20 cellular contexts compared by ENCODE assay signal in the genomic region with DNA sequence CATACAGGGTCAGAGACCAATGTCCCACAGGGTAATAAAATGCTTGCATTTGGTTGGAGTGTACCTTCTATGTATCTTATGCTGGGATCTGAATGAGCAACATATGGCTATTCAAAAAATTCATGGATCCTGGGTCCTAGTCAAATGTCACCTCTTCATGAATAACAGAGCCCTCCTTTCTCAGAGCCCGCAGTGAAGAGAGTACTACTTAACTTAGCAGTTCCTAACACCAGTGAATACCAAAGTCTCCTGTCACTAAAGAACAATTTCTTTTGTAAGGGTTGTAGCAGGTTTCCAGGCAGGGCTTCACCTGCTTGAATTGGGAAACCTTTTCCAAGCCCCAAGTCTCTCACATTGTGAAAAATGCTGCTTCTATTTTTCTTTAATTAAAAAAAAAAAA.
DNase-seq lines count a peak whose midpoint lies in the region; ATAC-seq, FAIRE-seq and TF ChIP-seq lines count a peak whose summit lies in the region.
"Had no signal": no experiment of that assay in that cellular context is flagged by ENCODE, and none has a peak within 500 bp of the region (broad histone marks: within the 10 kb centered on the region; RNA-seq: fewer than 3 reads in every experiment).

No MANE protein-coding gene starts in this region.

- H2AK5ac ChIP-seq in H1 (ENCODE audit: low read depth, low read length) (no peak overlapping the region), neuronal stem cell (ENCODE audit: low read depth, low read length) (no peak overlapping the region)

- H2AFZ ChIP-seq in GM23338 (no peak overlapping the region; the same call in 1 of the 2 replicates), H1 (ENCODE audit: low read length) (no peak overlapping the region), neuronal stem cell (ENCODE audit: low read length) (peak overlapping the region; percentile 27)

- DNase-seq in GM23338 (ENCODE audit: low spot score) (no peak), H1 (ENCODE audit: low read depth in 1 of 2, low spot score in 2 of 2) (no peak), neuronal stem cell (ENCODE audit: low spot score) (no peak), NCI-H82 treated with DMSO at 0.1 percent for 48 hours (lab: John Stamatoyannopoulos, UW; ENCODE audit: unreplicated experiment) (no peak)
- DNase-seq in stimulated activated CD4-positive, alpha-beta T cell treated with anti-CD3 and anti-CD28 coated beads, Interleukin-12 subunit alpha, Interleukin-12 subunit beta, amount 100 ng/mL, for 4 hours = no peak
- DNase-seq: Caco-2; CD4-positive, CD25-positive, alpha-beta regulatory T cell; CD8-positive, alpha-beta T cell; DMS153; DND-41; GOT3; H7 had no signal

- no peak overlapping the region for H4K91ac ChIP-seq in H1 (replicated peaks; ENCODE audit: insufficient read length, low read length)
- H4K91ac ChIP-seq in neuronal stem cell (ENCODE audit: low read depth, low read length, poor library complexity) = no peak overlapping the region

- H3K79me1 ChIP-seq in H1 (ENCODE audit: low read depth, low read length) = no peaks in the 10 kb centered on the region
- no peaks in the 10 kb centered on the region for H3K79me1 ChIP-seq in neuronal stem cell (ENCODE audit: low read depth, low read length)

- H3K4ac ChIP-seq in H1 (replicated peaks; ENCODE audit: insufficient read length, low read depth, low read length) = peak overlapping the region; percentile 74
- H3K4ac ChIP-seq in neuronal stem cell (ENCODE audit: low read length) = no peak overlapping the region

- ATAC-seq in GM23338 (no peak), HG02870 (IDR thresholded peaks at IDR 0.05; ENCODE audit: unreplicated experiment) (no peak)
- ATAC-seq: CD8-positive, alpha-beta T cell; HCT116 had no signal

- H3K14ac ChIP-seq in H1 (ENCODE audit: insufficient read length) (no peak overlapping the region), neuronal stem cell (ENCODE audit: low read length) (no peak overlapping the region)

- no peak for TF ChIP-seq EP300 in H1 (IDR thresholded peaks at IDR 0.05; ENCODE audit: borderline replicate concordance in 1 of 2, low read depth in 2 of 2, low read length in 2 of 2)

- no peak overlapping the region for H4K5ac ChIP-seq in H1 (ENCODE audit: insufficient read length, low read depth, low read length)

- H2BK5ac ChIP-seq in H1 (ENCODE audit: low read depth, low read length) (no peak overlapping the region), neuronal stem cell (ENCODE audit: low read length) (no peak overlapping the region)

- H3K36me3 ChIP-seq in GM23338 (ENCODE audit: insufficient read depth) (no peaks in the 10 kb centered on the region), H1 (ENCODE audit: control insufficient read depth in 2 of 4, insufficient read depth in 4 of 4, low read length in 3 of 4) (no peaks in the 10 kb centered on the region), neuronal stem cell (replicated peaks in 1 of 2; ENCODE audit: control insufficient read depth in 2 of 2, insufficient read depth in 2 of 2, low read length in 2 of 2) (no peaks in the 10 kb centered on the region)
- H3K36me3 ChIP-seq: BLaER1 had no signal

- POLR2A ChIA-PET in H1 (lab: Charles Lee; ENCODE audit: partially characterized antibody) = interaction anchor here (1.0 kb wide), 1 partner anchor 484 kb away, joined by 3 read pairs; no protein-coding TSS in a partner anchor

- no peaks in the 10 kb centered on the region for H3F3A ChIP-seq in GM23338 (replicated peaks; ENCODE audit: low read depth)

- H3K4me1 Mint-ChIP-seq in GM23338 = peaks cover 43% of the 10 kb centered on the region
- H3K4me1 Mint-ChIP-seq: B cell; CD4-positive, CD25-positive, alpha-beta regulatory T cell had no signal

- H2BK120ac ChIP-seq in H1 (replicated peaks; ENCODE audit: low read depth, low read length) = no peak overlapping the region
- H2BK120ac ChIP-seq in neuronal stem cell (ENCODE audit: low read depth, low read length) = no peak overlapping the region

- TF ChIP-seq POLR2A in H1 (IDR thresholded peaks at IDR 0.05; ENCODE audit: control extremely low read depth in 1 of 2, low read depth in 2 of 2, low read length in 2 of 2) = no peak

- H4K8ac ChIP-seq in H1 (ENCODE audit: extremely low read depth, insufficient read depth, low read length) (no peak overlapping the region), neuronal stem cell (ENCODE audit: low read depth, low read length) (no peak overlapping the region)

- H3K4me3 Mint-ChIP-seq in GM23338 = no peak overlapping the region
- H3K4me3 Mint-ChIP-seq: B cell; CD4-positive, CD25-positive, alpha-beta regulatory T cell; CD8-positive, alpha-beta T cell had no signal

- H4K20me1 ChIP-seq in GM23338 (replicated peaks; ENCODE audit: insufficient read depth) = no peaks in the 10 kb centered on the region
- H4K20me1 ChIP-seq in H1 (replicated peaks in 1 of 2; ENCODE audit: control insufficient read depth in 1 of 2, insufficient read depth in 2 of 2, low read length in 2 of 2) = no peaks in the 10 kb centered on the region
- H4K20me1 ChIP-seq: BLaER1 had no signal

- H2BK20ac ChIP-seq in H1 (ENCODE audit: low read length) = no peak overlapping the region

- H3K27ac ChIP-seq in GM23338 (ENCODE audit: low read depth) = no peak overlapping the region
- H3K27ac ChIP-seq in H1 (ENCODE audit: low read depth, low read length) = no peak overlapping the region
- no peak overlapping the region for H3K27ac ChIP-seq in neuronal stem cell (replicated peaks; ENCODE audit: low read length)
- H3K27ac ChIP-seq: 22Rv1, BLaER1, C4-2B had no signal

- H3K27me3 Mint-ChIP-seq in GM23338 (ENCODE audit: insufficient read depth, low read depth, poor library complexity) = no peaks in the 10 kb centered on the region
- H3K27me3 Mint-ChIP-seq: B cell; CD4-positive, CD25-positive, alpha-beta regulatory T cell had no signal

- TF ChIP-seq CTCF in GM23338 (conservative IDR thresholded peaks at IDR 0.05; ENCODE audit: low read depth in 2 of 2) = no peak
- TF ChIP-seq CTCF in H1 (IDR thresholded peaks at IDR 0.05; ENCODE audit: control extremely low read depth in 1 of 3, insufficient read depth in 1 of 3, low read depth in 1 of 3, low read length in 3 of 3) = no peak

- H3K9me3 ChIP-seq in H1 (ENCODE audit: insufficient read depth in 2 of 2, low read depth in 1 of 2, low read length in 1 of 2) = no peaks in the 10 kb centered on the region
- H3K9me3 ChIP-seq in neuronal stem cell (replicated peaks in 1 of 2; ENCODE audit: control insufficient read depth in 2 of 2, insufficient read depth in 1 of 2, low read depth in 1 of 2, low read length in 2 of 2) = no peaks in the 10 kb centered on the region
- H3K9me3 ChIP-seq: BLaER1, Caco-2 had no signal

- no peaks in the 10 kb centered on the region; the same call in 1 of the 2 replicates for H3K9me2 ChIP-seq in GM23338 (ENCODE audit: insufficient read depth)

- H3K9me3 Mint-ChIP-seq in GM23338 = 0 out of 3 replicates have a peak, but pooled peaks cover 4% of the 10 kb centered on the region

- H2BK15ac ChIP-seq in H1 (ENCODE audit: low read length) (no peak overlapping the region), neuronal stem cell (ENCODE audit: low read length) (no peak overlapping the region)

- TF ChIP-seq RAD21 in H1 (IDR thresholded peaks at IDR 0.05 in 1 of 2, conservative IDR thresholded peaks at IDR 0.05 in 1 of 2; ENCODE audit: low read depth in 2 of 2, low read length in 2 of 2) = no peak

- H3K79me2 ChIP-seq in GM23338 (replicated peaks; ENCODE audit: insufficient read depth) (no peaks in the 10 kb centered on the region), H1 (ENCODE audit: control insufficient read depth in 1 of 2, insufficient read depth in 2 of 2, low read length in 2 of 2) (no peaks in the 10 kb centered on the region)

- H3K23me2 ChIP-seq in H1 (ENCODE audit: low read depth, low read length) = no peaks in the 10 kb centered on the region

- H3K9ac ChIP-seq in H1 (replicated peaks in 1 of 4; ENCODE audit: extremely low read depth in 1 of 4, low read depth in 3 of 4, low read length in 3 of 4) = no peak overlapping the region
- no peak overlapping the region for H3K9ac ChIP-seq in neuronal stem cell (ENCODE audit: low read depth, low read length, poor library complexity)
- H3K9ac ChIP-seq: BLaER1 had no signal

- H3K4me1 ChIP-seq in GM23338 (ENCODE audit: insufficient read depth) = peaks cover 19% of the 10 kb centered on the region
- peaks cover 2 to 17% (median 11%) of the 10 kb centered on the region in 4 experiments for H3K4me1 ChIP-seq in H1 (replicated peaks in 1 of 4; ENCODE audit: control insufficient read depth in 3 of 4, insufficient read depth in 4 of 4, low read length in 3 of 4)
- H3K4me1 ChIP-seq in neuronal stem cell (ENCODE audit: control insufficient read depth in 2 of 2, insufficient read depth in 1 of 2, low read depth in 1 of 2, low read length in 2 of 2) = peaks cover 2 to 22% of the 10 kb centered on the region in 2 donors
- H3K4me1 ChIP-seq: BLaER1, Caco-2 had no signal

- peak overlapping the region; percentile 80 for H3K27ac Mint-ChIP-seq in GM23338
- H3K27ac Mint-ChIP-seq: B cell; CD4-positive, CD25-positive, alpha-beta regulatory T cell; CD8-positive, alpha-beta T cell had no signal

- H3K18ac ChIP-seq in H1 (ENCODE audit: extremely low read depth, low read length) (no peak overlapping the region), neuronal stem cell (ENCODE audit: low read length) (no peak overlapping the region)

- H3K4me2 ChIP-seq in GM23338 (no peak overlapping the region), H1 (ENCODE audit: insufficient read depth in 1 of 2, low read depth in 2 of 2, low read length in 2 of 2) (no peak overlapping the region), neuronal stem cell (ENCODE audit: insufficient read depth, low read length, poor library complexity, severe bottlenecking) (no peak overlapping the region)
- H3K4me2 ChIP-seq: BLaER1 had no signal

- H3K23ac ChIP-seq in H1 (ENCODE audit: insufficient read length) = no peak overlapping the region
- no peak overlapping the region for H3K23ac ChIP-seq in neuronal stem cell (ENCODE audit: low read depth, low read length, poor library complexity)

- H3K36me3 Mint-ChIP-seq in GM23338 (ENCODE audit: low read depth) = peaks cover 4% of the 10 kb centered on the region; the same call in 1 of the 3 replicates
- H3K36me3 Mint-ChIP-seq: CD4-positive, CD25-positive, alpha-beta regulatory T cell; CD8-positive, alpha-beta T cell had no signal

- H2BK12ac ChIP-seq in H1 (ENCODE audit: low read depth, low read length) = no peak overlapping the region; the same call in 1 of the 2 replicates
- no peak overlapping the region for H2BK12ac ChIP-seq in neuronal stem cell (ENCODE audit: low read length)

- CTCF ChIA-PET in H1 (lab: Charles Lee; ENCODE audit: partially characterized antibody) = no interaction called here

- no peak overlapping the region for H3K4me3 ChIP-seq in GM23338
- no peak overlapping the region for H3K4me3 ChIP-seq in H1 (ENCODE audit: extremely low read depth in 1 of 4, insufficient read depth in 2 of 4, low read depth in 3 of 4, low read length in 4 of 4)
- no peak overlapping the region for H3K4me3 ChIP-seq in neuronal stem cell (ENCODE audit: low read length in 2 of 2)
- H3K4me3 ChIP-seq: BLaER1 had no signal

- H3K56ac ChIP-seq in H1 (replicated peaks; ENCODE audit: insufficient read length, low read depth, low read length) = no peak overlapping the region

- no peak for FAIRE-seq in H1 (lab: Jason Lieb, UNC)
- FAIRE-seq: A204.1, G401.6 had no signal

- H3K27me3 ChIP-seq in GM23338 (ENCODE audit: insufficient read depth) (no peaks in the 10 kb centered on the region), H1 (replicated peaks in 1 of 4; ENCODE audit: control insufficient read depth in 3 of 4, extremely low read depth in 1 of 4, insufficient read depth in 3 of 4, low read length in 3 of 4) (no peaks in the 10 kb centered on the region), neuronal stem cell (ENCODE audit: control insufficient read depth in 3 of 3, insufficient read depth in 3 of 3, low read depth in 1 of 3, low read length in 3 of 3) (no peaks in the 10 kb centered on the region)
- H3K27me3 ChIP-seq: BLaER1 had no signal

- 68% methylated on average over 1 of the region's 1 CpG; no CpG with 5 or more reads in 1 of the 2 experiments for WGBS in H1 (ENCODE audit: extremely low coverage in 1 of 2, insufficient coverage in 1 of 2, insufficient read length in 1 of 2, insufficient replicate concordance in 2 of 2, low coverage in 1 of 2, low lambda C conversion rate in 2 of 2, missing lambda C conversion rate in 1 of 2), 2 experiments
- WGBS in neuronal stem cell (ENCODE audit: extremely low coverage in 2 of 2, insufficient read length in 2 of 2, insufficient replicate concordance in 1 of 2), 2 donors = no CpG with 5 or more reads among the region's 1 CpG
